ENCODE assay signal across 10 cellular contexts in the genomic region with DNA sequence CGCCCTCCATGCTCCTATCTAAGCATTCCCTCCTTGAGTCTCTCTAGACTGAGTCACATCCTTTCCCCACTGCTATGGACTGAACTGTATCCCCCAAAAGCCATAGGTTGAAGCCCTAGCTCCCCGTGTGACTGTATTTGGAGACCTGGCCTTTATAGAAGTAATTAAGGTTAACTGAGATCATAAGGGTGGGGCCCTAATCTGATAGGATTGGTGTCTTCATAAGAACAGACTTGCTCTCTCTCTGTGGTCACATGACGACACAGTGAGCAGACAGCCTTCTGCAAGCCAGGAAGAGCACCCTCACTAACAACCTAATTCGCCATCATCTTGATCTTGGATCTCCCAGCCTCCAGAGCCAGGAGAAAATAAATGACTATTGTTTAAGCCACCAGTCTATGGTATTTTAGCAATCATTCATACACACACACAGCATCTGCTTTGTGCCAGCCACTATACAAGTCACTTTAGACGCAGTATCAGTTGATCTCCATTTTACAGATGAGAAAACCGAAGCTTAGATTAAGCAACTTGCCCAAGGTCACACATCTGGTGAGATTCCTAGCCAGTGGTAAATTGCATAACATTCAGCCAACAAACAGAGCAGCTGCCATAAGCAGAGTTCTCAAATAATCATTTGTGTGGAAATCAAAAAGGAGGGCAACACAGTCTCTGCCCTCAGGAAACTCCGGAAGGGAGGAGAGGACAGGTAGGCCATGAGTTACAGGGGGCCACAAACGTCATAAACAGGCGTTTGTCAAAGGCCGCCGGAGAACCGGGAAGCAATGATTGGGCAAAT.
DNase-seq lines count a peak whose midpoint lies in the region; TF ChIP-seq lines count a peak whose summit lies in the region.
"Had no signal": no experiment of that assay in that cellular context is flagged by ENCODE, and none has a peak within 500 bp of the region (broad histone marks: within the 10 kb centered on the region; RNA-seq: fewer than 3 reads in every experiment).

No MANE protein-coding gene starts in this region.

- WGBS in stomach, 5 donors, result 87 to 90% (median 87%) methylated on average over 12 of the region's 12 CpGs

- peaks cover 0 to 17% (median 0%) of the 10 kb centered on the region in 3 donors for H3K27me3 ChIP-seq in stomach

- H3K4me1 Mint-ChIP-seq in activated naive CD4-positive, alpha-beta T cell treated with anti-CD3 and anti-CD28 coated beads for 36 hours (ENCODE audit: low read depth), result peaks cover 22% of the 10 kb centered on the region

- H3K27ac ChIP-seq in stomach, result peak overlapping the region; percentile 87 to 93 (median 88)

- peaks cover 19 to 34% (median 28%) of the 10 kb centered on the region in 4 donors for H3K4me1 ChIP-seq in stomach

- TF ChIP-seq POLR2A in stomach (IDR thresholded peaks at IDR 0.05), result no peak

- TF ChIP-seq EP300 in stomach (IDR thresholded peaks at IDR 0.05), result no peak

- H3K9me3 ChIP-seq in stomach, result no peaks in the 10 kb centered on the region

- peak overlapping the region; percentile 44 for H3K4me3 Mint-ChIP-seq in activated naive CD4-positive, alpha-beta T cell treated with anti-CD3 and anti-CD28 coated beads for 36 hours

- H3K36me3 Mint-ChIP-seq in activated naive CD4-positive, alpha-beta T cell treated with anti-CD3 and anti-CD28 coated beads for 36 hours (ENCODE audit: low read depth), result no peaks in the 10 kb centered on the region

- no peak overlapping the region for H3K27ac Mint-ChIP-seq in activated naive CD4-positive, alpha-beta T cell treated with anti-CD3 and anti-CD28 coated beads for 36 hours

- intact Hi-C loops in activated naive CD4-positive, alpha-beta T cell treated with anti-CD3 and anti-CD28 coated beads for 36 hours (cut with micrococcal nuclease), result loop anchor here (1.0 to 2.0 kb wide), 4 partner anchors 66 to 327 kb away; no protein-coding TSS in a partner anchor
- intact Hi-C loops in stomach (cut with DNase I; ENCODE audit: low total_unique reads), result no loop called here

- no peak for DNase-seq in activated naive CD4-positive, alpha-beta T cell treated with anti-CD3 and anti-CD28 coated beads for 36 hours
- DNase-seq in activated naive CD4-positive, alpha-beta T cell treated with Interleukin-2 at 50 U/mL for 16 hours, result no peak
- DNase-seq in SKM-1 (lab: John Stamatoyannopoulos, UW; ENCODE audit: unreplicated experiment), result peak; percentile 26
- DNase-seq in fibroblast of peridontal ligament (ENCODE audit: extremely low read depth), result peak; percentile 17
- no peak for DNase-seq in stomach
- no peak for DNase-seq in effector CD8-positive, alpha-beta T cell (lab: John Stamatoyannopoulos, UW)
- no peak for DNase-seq in stimulated activated CD4-positive, alpha-beta T cell treated with anti-CD3 and anti-CD28 coated beads, Interleukin-4, amount 100 ng/mL, for 24 hours
- DNase-seq in NCI-H1092 (lab: John Stamatoyannopoulos, UW), result no peak
- DNase-seq: DMS 273 treated with DMSO at 0.1 percent for 48 hours, KBM-7 had no signal

- CTCF ChIA-PET in activated naive CD4-positive, alpha-beta T cell treated with anti-CD3 and anti-CD28 coated beads for 36 hours (lab: Charles Lee), result interaction anchor here (0.6 kb wide), 1 partner anchor 10 kb away, joined by 3 read pairs; no protein-coding TSS in a partner anchor

- no peaks in the 10 kb centered on the region for H3K36me3 ChIP-seq in stomach

- peaks cover 16% of the 10 kb centered on the region for H3K27me3 Mint-ChIP-seq in activated naive CD4-positive, alpha-beta T cell treated with anti-CD3 and anti-CD28 coated beads for 36 hours (ENCODE audit: low read depth)

- no peak for TF ChIP-seq CTCF in stomach (IDR thresholded peaks at IDR 0.05)

- H3K9me3 Mint-ChIP-seq in activated naive CD4-positive, alpha-beta T cell treated with anti-CD3 and anti-CD28 coated beads for 36 hours, result no peaks in the 10 kb centered on the region

- no peak overlapping the region for H3K4me3 ChIP-seq in stomach

Comparison
In these comparisons a context has a peak if more than half of its experiments do, and no peak if none do; other contexts are left out.
1. DNase-seq: peak in SKM-1 (single experiment) and fibroblast of peridontal ligament (single experiment); none in activated naive CD4-positive, alpha-beta T cell treated with anti-CD3 and anti-CD28 coated beads for 36 hours (single experiment), activated naive CD4-positive, alpha-beta T cell treated with Interleukin-2 at 50 U/mL for 16 hours (single experiment), stomach (single experiment), effector CD8-positive, alpha-beta T cell (single experiment), stimulated activated CD4-positive, alpha-beta T cell treated with anti-CD3 and anti-CD28 coated beads, Interleukin-4, amount 100 ng/mL, for 24 hours (single experiment) and NCI-H1092 (single experiment).